Comparison of ENCODE assay signal across 1 cellular context in genomic region chr4:731954-732353, GRCh38.
TF ChIP-seq lines count a peak whose summit lies in the region.

No MANE protein-coding gene starts in this region.

TF ChIP-seq in HepG2, 621 proteins besides CTCF, POLR2A, EP300 and RAD21:
- TF ChIP-seq HNRNPK (IDR thresholded peaks at IDR 0.05; ENCODE audit: low read depth, low read length, poor library complexity, severe bottlenecking) (peak; percentile 93), PCBP1 (IDR thresholded peaks at IDR 0.05; ENCODE audit: borderline replicate concordance, low read depth, low read length) (peak; percentile 55; the same call in 1 of the 2 replicates)
